Comparison of ENCODE assay signal across 22 cellular contexts in the genomic region with DNA sequence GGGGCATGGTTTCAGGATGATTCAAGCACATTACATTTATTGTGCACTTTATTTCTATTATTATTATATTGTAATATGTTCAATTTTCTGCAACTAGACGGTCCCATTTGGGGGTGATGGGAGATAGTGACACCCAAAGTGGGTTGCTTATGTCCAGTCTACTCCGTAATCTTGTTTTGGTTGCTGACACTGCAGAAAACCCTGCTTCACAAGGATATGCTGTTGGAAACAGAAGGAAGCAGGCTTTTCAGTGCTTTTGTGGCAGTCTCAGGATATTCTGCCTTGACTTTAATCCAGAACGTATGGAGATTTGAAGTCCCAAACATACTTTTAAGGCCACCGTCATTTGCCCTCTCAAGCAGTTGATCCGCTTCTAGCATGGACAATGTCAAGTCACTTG.
"Had no signal": no experiment of that assay in that cellular context is flagged by ENCODE, and none has a peak within 500 bp of the region (broad histone marks: within the 10 kb centered on the region; RNA-seq: fewer than 3 reads in every experiment).

No MANE protein-coding gene starts in this region.

- ATAC-seq: naive thymus-derived CD4-positive, alpha-beta T cell; natural killer cell; right cardiac atrium; sciatic nerve; stimulated activated effector memory CD8-positive, alpha-beta T cell treated with anti-CD3 and anti-CD28 coated beads, Interleukin-12 subunit alpha, Interleukin-12 subunit beta, amount 100 ng/mL, for 72 hours; stimulated activated naive B cell treated with anti-CD40 and anti-IgM and Interleukin-4, amounts not matched to agents 10 μg/mL and 1 μg/mL and 100 μg/mL, for 72 hours; upper lobe of right lung had no signal

- H3K36me3 ChIP-seq: neural progenitor cell, ovary, prostate gland, stomach, thoracic aorta, thyroid gland, transverse colon, upper lobe of right lung, uterus had no signal

- H3K4me1 ChIP-seq: prostate gland, upper lobe of right lung, uterus had no signal

- H2AFZ ChIP-seq: neural progenitor cell had no signal

- H3K9me3 ChIP-seq: ovary, prostate gland, stomach, thoracic aorta, thyroid gland, transverse colon, upper lobe of right lung, uterus had no signal

- H3K27ac ChIP-seq: neural progenitor cell, ovary, prostate gland, stomach, thoracic aorta, thyroid gland, transverse colon, upper lobe of right lung, uterus had no signal

- H3K27me3 ChIP-seq: neural progenitor cell, ovary, stomach, thyroid gland, transverse colon, upper lobe of right lung, uterus had no signal

- H3K4me2 ChIP-seq: neural progenitor cell had no signal

- H3K9ac ChIP-seq: neural progenitor cell had no signal

- H3K4me3 ChIP-seq: neural progenitor cell, ovary, prostate gland, skin epidermis, stomach, thoracic aorta, thyroid gland, transverse colon, upper lobe of right lung, uterus had no signal

- DNase-seq: naive thymus-derived CD4-positive, alpha-beta T cell; natural killer cell; occipital lobe; ovary; right cardiac atrium; stimulated activated CD4-positive, alpha-beta T cell treated with anti-CD3 and anti-CD28 coated beads, Interleukin-15, amount 100 ng/mL, for 24 hours; stimulated activated CD4-positive, alpha-beta T cell treated with anti-CD3 and anti-CD28 coated beads, Interleukin-2, amount 100 ng/mL, for 24 hours; stimulated activated CD4-positive, alpha-beta T cell treated with anti-CD3 and anti-CD28 coated beads, Interleukin-2, amount 100 ng/mL, for 48 hours; stimulated activated CD4-positive, alpha-beta T cell treated with anti-CD3 and anti-CD28 coated beads, Interleukin-4, amount 100 ng/mL, for 24 hours; stimulated activated naive B cell treated with anti-CD40 and anti-IgM and Interleukin-4, amounts not matched to agents 10 μg/mL and 1 μg/mL and 100 μg/mL, for 72 hours; stimulated activated naive CD4-positive, alpha-beta T cell treated with Interleukin-2 at 50 U/mL for 16 hours; stomach; thyroid gland; transverse colon; upper lobe of right lung; uterus had no signal
